Comparison of ENCODE assay signal across 10 cellular contexts in genomic region chr2:98459776-98460175, GRCh38. TPM values are rescaled to one million over a fixed set of nuclear protein-coding genes. Genes with fewer than 3 reads are reported as not detected.
DNase-seq lines count a peak whose midpoint lies in the region; ATAC-seq and TF ChIP-seq lines count a peak whose summit lies in the region.
"Had no signal": no experiment of that assay in that cellular context is flagged by ENCODE, and none has a peak within 500 bp of the region (broad histone marks: within the 10 kb centered on the region; RNA-seq: fewer than 3 reads in every experiment).

No MANE protein-coding gene starts in this region.

- TF ChIP-seq CTCF in glutamatergic neuron (IDR thresholded peaks at IDR 0.05; ENCODE audit: partially characterized antibody, unreplicated experiment) (no peak), tibial artery (IDR thresholded peaks at IDR 0.05) (no peak)

- POLR2A ChIA-PET in activated CD4-positive, alpha-beta memory T cell treated with anti-CD3 and anti-CD28 coated beads, Interleukin-2, amount 10 ng/mL, durations not matched to agents 7 days and 5 days (lab: Charles Lee), result interaction anchor here (1.6 to 23.7 kb wide), 4 partner anchors 4 to 22 kb away, joined by 3 to 500 read pairs (median 471); partner anchors contain the start of gene INPP4A
- POLR2A ChIA-PET in naive thymus-derived CD4-positive, alpha-beta T cell (lab: Charles Lee), result interaction anchor here (0.7 to 5.2 kb wide), 2 partner anchors 13 to 29 kb away, joined by 3 to 41 read pairs; no protein-coding TSS in a partner anchor

- H3K27ac ChIP-seq in naive thymus-derived CD4-positive, alpha-beta T cell (ENCODE audit: low read depth, low read length), result peak overlapping the region; percentile 57
- no peak overlapping the region for H3K27ac ChIP-seq in tibial artery

- peak overlapping the region; percentile 97 for H3K27ac Mint-ChIP-seq in activated CD4-positive, alpha-beta memory T cell treated with anti-CD3 and anti-CD28 coated beads, Interleukin-2, amount 10 ng/mL, durations not matched to agents 7 days and 5 days
- peak overlapping the region; percentile 91 to 97 (median 96) for H3K27ac Mint-ChIP-seq in naive thymus-derived CD4-positive, alpha-beta T cell
- H3K27ac Mint-ChIP-seq in glutamatergic neuron (ENCODE audit: unreplicated experiment), result no peak overlapping the region

- peak overlapping the region; percentile 13 for H3K4me3 Mint-ChIP-seq in activated CD4-positive, alpha-beta memory T cell treated with anti-CD3 and anti-CD28 coated beads, Interleukin-2, amount 10 ng/mL, durations not matched to agents 7 days and 5 days
- H3K4me3 Mint-ChIP-seq in naive thymus-derived CD4-positive, alpha-beta T cell, result peak overlapping the region; percentile 17 to 84 (median 67)
- H3K4me3 Mint-ChIP-seq in glutamatergic neuron (ENCODE audit: unreplicated experiment), result no peak overlapping the region

- no peaks in the 10 kb centered on the region for H3K27me3 ChIP-seq in naive thymus-derived CD4-positive, alpha-beta T cell (ENCODE audit: control insufficient read depth in 2 of 2, insufficient read depth in 2 of 2, low read length in 2 of 2)
- H3K27me3 ChIP-seq in tibial artery, result no peaks in the 10 kb centered on the region

- H3K9me3 Mint-ChIP-seq in activated CD4-positive, alpha-beta memory T cell treated with anti-CD3 and anti-CD28 coated beads, Interleukin-2, amount 10 ng/mL, durations not matched to agents 7 days and 5 days, result no peaks in the 10 kb centered on the region
- peaks cover 0 to 1% (median 0%) of the 10 kb centered on the region in 11 donors for H3K9me3 Mint-ChIP-seq in naive thymus-derived CD4-positive, alpha-beta T cell
- no peaks in the 10 kb centered on the region for H3K9me3 Mint-ChIP-seq in glutamatergic neuron (ENCODE audit: unreplicated experiment)

- H3K4me3 ChIP-seq in naive thymus-derived CD4-positive, alpha-beta T cell (ENCODE audit: low read length), result no peak overlapping the region
- H3K4me3 ChIP-seq in tibial artery, result no peak overlapping the region

- no peak for DNase-seq in activated CD4-positive, alpha-beta memory T cell treated with anti-CD3 and anti-CD28 coated beads, Interleukin-2, amount 10 ng/mL, durations not matched to agents 7 days and 5 days
- DNase-seq in naive thymus-derived CD4-positive, alpha-beta T cell, result peak in 1 of 9 donors; percentile 5
- no peak for DNase-seq in glutamatergic neuron
- DNase-seq in tibial artery, result no peak
- DNase-seq: hypothalamus, NCI-H2029 had no signal

- peaks cover 48% of the 10 kb centered on the region for H3K36me3 Mint-ChIP-seq in activated CD4-positive, alpha-beta memory T cell treated with anti-CD3 and anti-CD28 coated beads, Interleukin-2, amount 10 ng/mL, durations not matched to agents 7 days and 5 days (ENCODE audit: low read depth)
- H3K36me3 Mint-ChIP-seq in naive thymus-derived CD4-positive, alpha-beta T cell, result peaks cover 0 to 50% (median 9%) of the 10 kb centered on the region in 5 donors
- no peaks in the 10 kb centered on the region for H3K36me3 Mint-ChIP-seq in glutamatergic neuron (ENCODE audit: unreplicated experiment)

- CTCF ChIA-PET in activated CD4-positive, alpha-beta memory T cell treated with anti-CD3 and anti-CD28 coated beads, Interleukin-2, amount 10 ng/mL, durations not matched to agents 7 days and 5 days (lab: Charles Lee), result interaction anchor here (0.7 to 5.0 kb wide), 5 partner anchors 12 to 28 kb away, joined by 3 to 36 read pairs (median 4); no protein-coding TSS in a partner anchor
- CTCF ChIA-PET in naive thymus-derived CD4-positive, alpha-beta T cell (lab: Charles Lee), result interaction anchor here (4.2 kb wide), 1 partner anchor 13 kb away, joined by 12 read pairs; no protein-coding TSS in a partner anchor

- peaks cover 83 to 92% of the 10 kb centered on the region in 2 donors for H3K4me1 ChIP-seq in naive thymus-derived CD4-positive, alpha-beta T cell (ENCODE audit: control insufficient read depth in 2 of 2, insufficient read depth in 2 of 2, low read length in 2 of 2)
- peaks cover 0 to 28% (median 11%) of the 10 kb centered on the region in 4 donors for H3K4me1 ChIP-seq in tibial artery

- peaks cover 0 to 15% (median 0%) of the 10 kb centered on the region in 3 experiments for H3K36me3 ChIP-seq in naive thymus-derived CD4-positive, alpha-beta T cell (ENCODE audit: control insufficient read depth in 2 of 3, insufficient read depth in 3 of 3, low read length in 3 of 3)
- peaks cover 0 to 10% (median 0%) of the 10 kb centered on the region in 3 donors for H3K36me3 ChIP-seq in tibial artery

- intact Hi-C loops in naive thymus-derived CD4-positive, alpha-beta T cell (cut with micrococcal nuclease), result loop anchor here (5.0 to 10.0 kb wide), 5 partner anchors 93 to 878 kb away; partner anchors contain the start of genes MGAT4A (in 2 of the 2), EIF5B (in 1 of the 2), TXNDC9 (in 1 of the 2) and ZAP70 (in 1 of the 2)
- intact Hi-C loops in tibial artery (cut with DNase I; ENCODE audit: low total_unique reads), result no loop called here

- H3K4me1 Mint-ChIP-seq in activated CD4-positive, alpha-beta memory T cell treated with anti-CD3 and anti-CD28 coated beads, Interleukin-2, amount 10 ng/mL, durations not matched to agents 7 days and 5 days, result peaks cover 93% of the 10 kb centered on the region
- H3K4me1 Mint-ChIP-seq in naive thymus-derived CD4-positive, alpha-beta T cell, result peaks cover 72 to 95% (median 89%) of the 10 kb centered on the region in 7 donors
- peaks cover 4% of the 10 kb centered on the region for H3K4me1 Mint-ChIP-seq in glutamatergic neuron (ENCODE audit: low read depth, unreplicated experiment)

- ATAC-seq in GM18498 (IDR thresholded peaks at IDR 0.05; ENCODE audit: unreplicated experiment) (peak; percentile 28), HG02678 (IDR thresholded peaks at IDR 0.05; ENCODE audit: unreplicated experiment) (peak; percentile 31), GM21381 (IDR thresholded peaks at IDR 0.05; ENCODE audit: unreplicated experiment) (no peak), HG02884 (IDR thresholded peaks at IDR 0.05; ENCODE audit: unreplicated experiment) (no peak)
- no peak for ATAC-seq in naive thymus-derived CD4-positive, alpha-beta T cell

- H3K27me3 Mint-ChIP-seq in activated CD4-positive, alpha-beta memory T cell treated with anti-CD3 and anti-CD28 coated beads, Interleukin-2, amount 10 ng/mL, durations not matched to agents 7 days and 5 days, result no peaks in the 10 kb centered on the region
- H3K27me3 Mint-ChIP-seq in naive thymus-derived CD4-positive, alpha-beta T cell, result no peaks in the 10 kb centered on the region
- peaks cover 8% of the 10 kb centered on the region for H3K27me3 Mint-ChIP-seq in glutamatergic neuron (ENCODE audit: unreplicated experiment)

- H3K9me3 ChIP-seq in naive thymus-derived CD4-positive, alpha-beta T cell (ENCODE audit: control insufficient read depth in 2 of 3, low read length in 3 of 3), result no peaks in the 10 kb centered on the region
- no peaks in the 10 kb centered on the region for H3K9me3 ChIP-seq in tibial artery

RNA-seq across cellular contexts. Expression of gene INPP4A, which starts 15.1 kb away (rescaled TPM):
- total RNA-seq in activated CD4-positive, alpha-beta memory T cell treated with anti-CD3 and anti-CD28 coated beads, Interleukin-2, amount 10 ng/mL, durations not matched to agents 7 days and 5 days, result 100 to 1,000 TPM; 123 to 127 TPM
- 100 to 1,000 TPM; 126 to 165 (median 157) TPM for total RNA-seq in naive thymus-derived CD4-positive, alpha-beta T cell
- 10 to 100 TPM; 51.4 to 75.4 TPM for polyA plus RNA-seq in naive thymus-derived CD4-positive, alpha-beta T cell
- 54.5 TPM for total RNA-seq in glutamatergic neuron (ENCODE audit: unreplicated experiment)

Comparison
In these comparisons a context has a peak if more than half of its experiments do, and no peak if none do; other contexts are left out.
1. ATAC-seq: peak in GM18498 (single experiment) and HG02678 (single experiment); none in naive thymus-derived CD4-positive, alpha-beta T cell (single experiment), GM21381 (single experiment) and HG02884 (single experiment).